Comparison of ENCODE assay signal across 8 cellular contexts in genomic region chr6:166707045-166707444, GRCh38.
DNase-seq lines count a peak whose midpoint lies in the region; ATAC-seq and TF ChIP-seq lines count a peak whose summit lies in the region.

No MANE protein-coding gene starts in this region.

- H3K36me3 ChIP-seq in cardiac muscle cell = no peaks in the 10 kb centered on the region

- TF ChIP-seq CTCF in cardiac muscle cell (IDR thresholded peaks at IDR 0.05; ENCODE audit: low read depth, low read length) = peak; percentile 62

- no peak overlapping the region for H3K4me3 ChIP-seq in cardiac muscle cell

- H3K27me3 ChIP-seq in cardiac muscle cell = no peaks in the 10 kb centered on the region

- DNase-seq in NCI-H1417 (lab: John Stamatoyannopoulos, UW) (peak in 2 of 3 experiments; percentile 44 to 68), NCI-H1417 treated with DMSO at 0.1 percent for 48 hours (lab: John Stamatoyannopoulos, UW) (no peak), UCSD-AML1 (lab: John Stamatoyannopoulos, UW; ENCODE audit: unreplicated experiment) (peak; percentile 71), cardiac muscle cell (ENCODE audit: low read depth in 1 of 2, low spot score in 1 of 2) (peak; percentile 56 to 71), renal cortical epithelial cell (ENCODE audit: low read depth) (peak; percentile 32)

- no peaks in the 10 kb centered on the region for H3K9me3 ChIP-seq in cardiac muscle cell (ENCODE audit: low read depth)

- ATAC-seq in HG02885 (IDR thresholded peaks at IDR 0.05; ENCODE audit: poor library complexity, unreplicated experiment) = peak; percentile 84
- no peak for ATAC-seq in GM21367 (IDR thresholded peaks at IDR 0.05; ENCODE audit: unreplicated experiment)
- ATAC-seq in HG02763 (IDR thresholded peaks at IDR 0.05; ENCODE audit: unreplicated experiment) = no peak

- peaks cover 3% of the 10 kb centered on the region for H3K4me1 ChIP-seq in cardiac muscle cell (ENCODE audit: low read depth)

- no peak overlapping the region for H3K27ac ChIP-seq in cardiac muscle cell
